13 cellular contexts compared by ENCODE assay signal in genomic region chr10:83562381-83562780, GRCh38.
DNase-seq lines count a peak whose midpoint lies in the region; TF ChIP-seq lines count a peak whose summit lies in the region.
"Had no signal": no experiment of that assay in that cellular context is flagged by ENCODE, and none has a peak within 500 bp of the region (broad histone marks: within the 10 kb centered on the region; RNA-seq: fewer than 3 reads in every experiment).

No MANE protein-coding gene starts in this region.

- H3K36me3 Mint-ChIP-seq in endothelial cell (ENCODE audit: low read depth, unreplicated experiment) (no peaks in the 10 kb centered on the region), progenitor cell of endocrine pancreas (ENCODE audit: insufficient read depth) (no peaks in the 10 kb centered on the region)

- TF ChIP-seq CTCF in GM12865 (IDR thresholded peaks at IDR 0.05; ENCODE audit: insufficient read depth, low read depth, low read length, missing control alignments) (peak; percentile 23), endothelial cell (IDR thresholded peaks at IDR 0.05; ENCODE audit: unreplicated experiment) (peak; percentile 26), progenitor cell of endocrine pancreas (IDR thresholded peaks at IDR 0.05; ENCODE audit: unreplicated experiment) (peak; percentile 11)

- H3K4me3 ChIP-seq in GM12865 (ENCODE audit: low read depth, low read length), result no peak overlapping the region
- H3K4me3 ChIP-seq: BLaER1 treated with 17β-estradiol and CSF1 and Interleukin-3, amounts not matched to agents 10 nM and 100 nM had no signal

- H3K4me3 Mint-ChIP-seq in endothelial cell (ENCODE audit: unreplicated experiment) (no peak overlapping the region), progenitor cell of endocrine pancreas (ENCODE audit: low read depth) (no peak overlapping the region)

- peaks cover 2% of the 10 kb centered on the region for H3K27me3 Mint-ChIP-seq in endothelial cell (ENCODE audit: unreplicated experiment)
- no peaks in the 10 kb centered on the region for H3K27me3 Mint-ChIP-seq in progenitor cell of endocrine pancreas

- no peak overlapping the region for H3K27ac Mint-ChIP-seq in endothelial cell (ENCODE audit: unreplicated experiment)
- no peak overlapping the region for H3K27ac Mint-ChIP-seq in progenitor cell of endocrine pancreas

- DNase-seq in GM12865 (ENCODE audit: low read depth) (no peak), HT-29 (ENCODE audit: low spot score) (peak; percentile 3), endothelial cell (ENCODE audit: low spot score) (no peak), progenitor cell of endocrine pancreas (ENCODE audit: low spot score, unreplicated experiment) (no peak), NCI-H526 (lab: John Stamatoyannopoulos, UW) (no peak), epidermal melanocyte (ENCODE audit: insufficient read length, low spot score) (no peak)
- DNase-seq in activated naive CD4-positive, alpha-beta T cell (lab: John Stamatoyannopoulos, UW), result no peak
- DNase-seq: HCEC 1CT, NCI-H1694 treated with DMSO at 0.1 percent for 48 hours, NCI-H446, NCI-H748 treated with DMSO at 0.1 percent for 48 hours, SK-N-SH had no signal

- H3K9me3 Mint-ChIP-seq in endothelial cell (ENCODE audit: unreplicated experiment) (no peaks in the 10 kb centered on the region), progenitor cell of endocrine pancreas (ENCODE audit: low read depth) (peaks cover 4% of the 10 kb centered on the region)

- H3K4me1 Mint-ChIP-seq in endothelial cell (ENCODE audit: unreplicated experiment), result peaks cover 3% of the 10 kb centered on the region
- no peaks in the 10 kb centered on the region for H3K4me1 Mint-ChIP-seq in progenitor cell of endocrine pancreas (ENCODE audit: low read depth)
